Comparison of ENCODE assay signal across 3 cellular contexts in genomic region chr10:47767236-47767635, GRCh38. TPM values are rescaled to one million over a fixed set of nuclear protein-coding genes. Genes with fewer than 3 reads are reported as not detected.
"Had no signal": no experiment of that assay in that cellular context is flagged by ENCODE, and none has a peak within 500 bp of the region (broad histone marks: within the 10 kb centered on the region; RNA-seq: fewer than 3 reads in every experiment).

No MANE protein-coding gene starts in this region.

RNA-seq across cellular contexts. Expression of gene SYT15B, which starts 3.8 kb away (rescaled TPM):
- total RNA-seq: activated B cell treated with CpG ODN at 0.5 μM for 24 hours; activated CD4-positive, alpha-beta T cell treated with anti-CD3 and anti-CD28 coated beads, Interleukin-2, amount 10 ng/mL, durations not matched to agents 24 days and 14 days; activated T-cell treated with anti-CD3 and anti-CD28 coated beads, Interleukin-2, amount 50 U/mL, for 72 hours had no signal
